Comparison of ENCODE assay signal across 23 cellular contexts in the genomic region with DNA sequence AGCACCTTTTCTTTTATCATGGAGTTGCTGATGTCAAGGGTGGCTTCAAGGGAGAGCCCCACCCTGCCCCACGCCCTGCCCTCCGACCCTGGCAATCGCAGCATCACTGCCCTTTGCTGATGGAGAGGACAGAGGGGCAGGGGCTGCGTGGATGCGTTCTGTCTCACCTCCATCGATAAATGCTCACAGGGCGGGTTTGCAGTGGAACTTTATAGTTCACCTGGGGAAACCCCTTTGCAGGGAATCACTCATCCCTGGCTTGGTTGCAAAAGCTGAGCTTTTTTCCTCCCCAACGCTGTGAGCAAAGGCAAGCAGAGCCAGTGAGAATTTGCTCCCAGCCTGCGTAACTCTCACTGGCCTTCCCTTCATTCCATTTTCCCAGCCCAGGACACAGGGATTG.
"Had no signal": no experiment of that assay in that cellular context is flagged by ENCODE, and none has a peak within 500 bp of the region (broad histone marks: within the 10 kb centered on the region; RNA-seq: fewer than 3 reads in every experiment).

No MANE protein-coding gene starts in this region.

- H3K27ac ChIP-seq: neutrophil, pancreas, right lobe of liver, testis, tibial artery had no signal

- H3K36me3 Mint-ChIP-seq: mesothelial cell of epicardium; naive B cell; natural killer cell treated with Interleukin-12 subunit alpha and Interleukin-12 subunit beta and Interleukin-15 and Interleukin-18, amount 100 ng/mL, for 72 hours; type B pancreatic cell had no signal

- ATAC-seq: effector memory CD8-positive, alpha-beta T cell; left ventricle myocardium superior; mucosa of descending colon; pancreas; right lobe of liver had no signal

- H3K27me3 Mint-ChIP-seq: effector memory CD8-positive, alpha-beta T cell; naive B cell had no signal

- H3K4me3 ChIP-seq: mucosa of descending colon, pancreas, right lobe of liver, testis, tibial artery had no signal

- H3K9me3 ChIP-seq: mucosa of descending colon, neutrophil, pancreas, right lobe of liver, testis, tibial artery had no signal

- H3K4me1 Mint-ChIP-seq: mesothelial cell of epicardium, naive B cell had no signal

- H3K27ac Mint-ChIP-seq: effector memory CD8-positive, alpha-beta T cell; mesothelial cell of epicardium; natural killer cell treated with Interleukin-12 subunit alpha and Interleukin-12 subunit beta and Interleukin-15 and Interleukin-18, amount 100 ng/mL, for 72 hours; type B pancreatic cell had no signal

- H3K9me3 Mint-ChIP-seq: mesothelial cell of epicardium; natural killer cell treated with Interleukin-12 subunit alpha and Interleukin-12 subunit beta and Interleukin-15 and Interleukin-18, amount 100 ng/mL, for 72 hours; neural crest cell; type B pancreatic cell had no signal

- H3K4me1 ChIP-seq: pancreas, right lobe of liver, testis had no signal

- H3K27me3 ChIP-seq: neutrophil, pancreas, right lobe of liver, testis, tibial artery had no signal

- H3K36me3 ChIP-seq: pancreas, right lobe of liver, tibial artery had no signal

- H3K4me3 Mint-ChIP-seq: effector memory CD8-positive, alpha-beta T cell; mesothelial cell of epicardium; naive B cell; natural killer cell treated with Interleukin-12 subunit alpha and Interleukin-12 subunit beta and Interleukin-15 and Interleukin-18, amount 100 ng/mL, for 72 hours; neural crest cell; type B pancreatic cell had no signal

- DNase-seq: cortex of kidney; effector memory CD8-positive, alpha-beta T cell; hypothalamus; left ventricle myocardium superior; mesenchymal stem cell; mucosa of descending colon; naive B cell; pancreas; right lobe of liver; small intestine; stimulated activated CD4-positive, alpha-beta T cell treated with anti-CD3 and anti-CD28 coated beads, Interleukin-12 subunit alpha, Interleukin-12 subunit beta, amount 100 ng/mL, for 4 hours; stimulated activated CD4-positive, alpha-beta T cell treated with anti-CD3 and anti-CD28 coated beads, Interleukin-1b, Interleukin-23, amount 100 ng/mL, for 48 hours; stimulated activated CD4-positive, alpha-beta T cell treated with anti-CD3 and anti-CD28 coated beads, Interleukin-4, amount 100 ng/mL, for 1 hour; stimulated activated CD8-positive, alpha-beta memory T cell treated with anti-CD3 and anti-CD28 coated beads, Interleukin-4, amount 100 ng/mL, for 48 hours; stimulated activated naive CD4-positive, alpha-beta T cell; substantia nigra; testis; tibial artery had no signal
